Comparison of ENCODE assay signal across 8 cellular contexts in the genomic region with DNA sequence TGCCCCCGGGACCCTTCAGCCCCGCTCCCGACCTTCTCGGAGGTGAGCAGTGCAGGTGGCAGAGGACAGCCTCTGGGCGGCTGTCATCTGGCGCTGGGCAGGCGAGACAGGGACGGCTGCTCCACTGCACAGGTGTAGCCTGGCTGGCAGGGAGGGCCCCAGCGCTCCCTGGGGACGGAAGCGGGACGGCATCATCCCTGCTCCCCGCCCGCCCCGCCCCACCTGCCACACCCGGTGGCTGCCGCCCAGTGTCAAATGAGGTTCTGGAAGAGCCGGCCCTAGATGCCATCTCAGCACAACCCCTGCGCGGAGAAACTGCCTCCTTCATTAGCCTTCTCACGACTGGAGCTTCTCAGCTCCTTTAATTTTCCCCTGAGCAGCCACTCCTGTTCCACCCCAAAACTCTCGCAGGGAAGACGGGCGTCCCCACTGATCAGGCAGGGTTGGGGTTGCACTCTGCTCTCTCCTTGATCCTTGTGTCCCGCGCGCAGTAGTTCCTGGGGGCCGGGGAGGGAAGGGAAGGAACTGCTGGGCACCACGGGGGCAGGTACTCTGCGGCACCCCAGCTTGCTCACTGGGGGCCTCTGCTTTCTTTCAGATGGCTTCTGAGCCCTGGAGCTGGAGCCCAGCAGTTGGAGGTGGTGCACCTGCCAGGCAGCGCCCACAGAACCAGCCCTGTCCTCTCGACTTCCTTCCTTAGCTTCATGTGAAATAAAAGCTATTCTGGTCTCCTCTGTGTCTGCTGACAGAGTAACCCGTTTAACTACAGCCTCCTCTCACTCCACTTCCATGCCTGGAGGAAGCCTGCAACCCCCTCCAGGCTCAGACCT. TPM values are rescaled to one million over a fixed set of nuclear protein-coding genes. Genes with fewer than 3 reads are reported as not detected.
A peak's percentile ranks its signal among the peaks of the same experiment; 100 is the strongest.
DNase-seq lines count a peak whose midpoint lies in the region; ATAC-seq, FAIRE-seq and TF ChIP-seq lines count a peak whose summit lies in the region.

No MANE protein-coding gene starts in this region.

- TF ChIP-seq EP300 in stomach (IDR thresholded peaks at IDR 0.05), result no peak

- no peak overlapping the region for H3K27ac ChIP-seq in keratinocyte (ENCODE audit: control insufficient read depth, insufficient read depth, low read length)
- peak overlapping the region in 3 of 5 donors; percentile 34 to 69 (median 50) for H3K27ac ChIP-seq in stomach

- peaks cover 0 to 6% of the 10 kb centered on the region in 2 donors for H3K9me3 Mint-ChIP-seq in activated T-cell treated with anti-CD3 and anti-CD28 coated beads, Interleukin-2, amount 50 U/mL, for 72 hours

- H2AFZ ChIP-seq in keratinocyte (ENCODE audit: control insufficient read depth, low read length), result no peak overlapping the region

- peak overlapping the region; percentile 83 to 88 for H3K4me3 Mint-ChIP-seq in activated T-cell treated with anti-CD3 and anti-CD28 coated beads, Interleukin-2, amount 50 U/mL, for 72 hours

- TF ChIP-seq POLR2A in stomach (IDR thresholded peaks at IDR 0.05), result no peak

- H3K27ac Mint-ChIP-seq in activated T-cell treated with anti-CD3 and anti-CD28 coated beads, Interleukin-2, amount 50 U/mL, for 72 hours, result peak overlapping the region; percentile 75

- H3K9me3 ChIP-seq in keratinocyte (ENCODE audit: control insufficient read depth, low read depth, low read length), result no peaks in the 10 kb centered on the region
- no peaks in the 10 kb centered on the region for H3K9me3 ChIP-seq in stomach

- peak overlapping the region; percentile 56 for H3K4me2 ChIP-seq in keratinocyte (ENCODE audit: control insufficient read depth, extremely low read depth, insufficient read depth, low read depth, low read length)

- H3K9me1 ChIP-seq in keratinocyte (ENCODE audit: control insufficient read depth, extremely low read depth, insufficient read depth, low read length), result no peaks in the 10 kb centered on the region

- peaks cover 3 to 7% of the 10 kb centered on the region in 2 donors for H3K36me3 Mint-ChIP-seq in activated T-cell treated with anti-CD3 and anti-CD28 coated beads, Interleukin-2, amount 50 U/mL, for 72 hours (ENCODE audit: insufficient read depth in 2 of 2)

- peaks cover 8% of the 10 kb centered on the region for H3K27me3 Mint-ChIP-seq in activated T-cell treated with anti-CD3 and anti-CD28 coated beads, Interleukin-2, amount 50 U/mL, for 72 hours (ENCODE audit: low read depth)

- intact Hi-C loops in stomach (cut with DNase I; ENCODE audit: low total_unique reads), result loop anchor here (5.0 kb wide), 1 partner anchor 73 kb away; no protein-coding TSS in a partner anchor

- 12 to 22% (median 13%) methylated on average over 23 to 33 of the region's 33 CpGs for WGBS in stomach, 5 donors

- H3K27me3 ChIP-seq in keratinocyte (ENCODE audit: control insufficient read depth, extremely low read depth, insufficient read depth, low read length), result peaks cover 3% of the 10 kb centered on the region
- H3K27me3 ChIP-seq in stomach, result peaks cover 0 to 6% (median 0%) of the 10 kb centered on the region in 3 donors

- DNase-seq in NCI-H345 (lab: John Stamatoyannopoulos, UW) (peak; percentile 55), keratinocyte (ENCODE audit: low read depth, low spot score) (no peak), stomach (peak; percentile 44), NCI-H1694 treated with DMSO at 0.1 percent for 48 hours (lab: John Stamatoyannopoulos, UW) (no peak), GM19240 (ENCODE audit: insufficient read length, low spot score) (no peak)
- DNase-seq in activated T-cell treated with anti-CD3 and anti-CD28 coated beads, Interleukin-2, amount 50 U/mL, for 72 hours, result peak; percentile 24 to 26

- TF ChIP-seq CTCF in keratinocyte (optimal IDR thresholded peaks at IDR 0.05 in 1 of 3, IDR thresholded peaks at IDR 0.05 in 1 of 3, conservative IDR thresholded peaks at IDR 0.05 in 1 of 3; ENCODE audit: extremely low read depth in 1 of 3, insufficient read depth in 2 of 3, low read length in 3 of 3) (no peak), stomach (IDR thresholded peaks at IDR 0.05) (no peak)

- no peaks in the 10 kb centered on the region for H3K79me2 ChIP-seq in keratinocyte (ENCODE audit: control insufficient read depth, insufficient read depth, low read length)

- H3K4me3 ChIP-seq in keratinocyte (ENCODE audit: control insufficient read depth in 2 of 3, extremely low read depth in 1 of 3, insufficient read depth in 2 of 3, low read depth in 1 of 3, low read length in 3 of 3) (no peak overlapping the region), stomach (peak overlapping the region; percentile 21 to 34 (median 25))

- H3K36me3 ChIP-seq in keratinocyte (ENCODE audit: control insufficient read depth in 2 of 2, extremely low read depth in 1 of 2, insufficient read depth in 2 of 2, low read length in 2 of 2), result peaks cover 0 to 3% of the 10 kb centered on the region in 2 experiments
- H3K36me3 ChIP-seq in stomach, result peaks cover 0 to 25% (median 17%) of the 10 kb centered on the region in 4 donors

- FAIRE-seq in keratinocyte (lab: Jason Lieb, UNC), result no peak

- H3K9ac ChIP-seq in keratinocyte (ENCODE audit: control insufficient read depth, extremely low read depth, insufficient read depth, low read length), result no peak overlapping the region

- H3K4me1 ChIP-seq in keratinocyte (ENCODE audit: control insufficient read depth, extremely low read depth, insufficient read depth, low read length), result peaks cover 5% of the 10 kb centered on the region
- peaks cover 15 to 23% (median 21%) of the 10 kb centered on the region in 4 donors for H3K4me1 ChIP-seq in stomach

- H3K4me1 Mint-ChIP-seq in activated T-cell treated with anti-CD3 and anti-CD28 coated beads, Interleukin-2, amount 50 U/mL, for 72 hours (ENCODE audit: low read depth), result peaks cover 15% of the 10 kb centered on the region

- ATAC-seq in GM19025 (IDR thresholded peaks at IDR 0.05; ENCODE audit: low read depth, unreplicated experiment) (peak; percentile 62), HG02870 (IDR thresholded peaks at IDR 0.05; ENCODE audit: unreplicated experiment) (peak; percentile 39)
- peak; percentile 65 to 66 for ATAC-seq in activated T-cell treated with anti-CD3 and anti-CD28 coated beads, Interleukin-2, amount 50 U/mL, for 72 hours (replicated peaks in 1 of 2)

- dilution Hi-C loops in keratinocyte (cut with MboI; ENCODE audit: extremely low pct_ligation_motif_present, low sequenced_read_pairs), result no loop called here

- H4K20me1 ChIP-seq in keratinocyte (ENCODE audit: control insufficient read depth, extremely low read depth, insufficient read depth, low read length), result no peaks in the 10 kb centered on the region

RNA-seq across cellular contexts. Expression of gene PLAC9, which starts 12.0 kb away (rescaled TPM):
- not detected for total RNA-seq in activated T-cell treated with anti-CD3 and anti-CD28 coated beads, Interleukin-2, amount 50 U/mL, for 72 hours
- polyA plus RNA-seq in keratinocyte (0.39 to 0.70 TPM in 2 of 3 replicates, not detected in the other), stomach (10 to 100 TPM; 14.2 to 28.3 (median 26.4) TPM)
- not detected for polyA plus RNA-seq in keratinocyte (2011; ENCODE audit: low read depth)
- 0.18 and 0.68 TPM in 2 replicates for polyA plus RNA-seq in keratinocyte (2011; cell fraction: cytosol; rRNA removed)
- not detected in 2 replicates for polyA plus RNA-seq in keratinocyte (2011; cell fraction: nucleus; rRNA removed)
- 0.21 and 1.5 TPM in 2 replicates for polyA plus RNA-seq in keratinocyte (2012; ENCODE audit: low replicate concordance)
- polyA minus RNA-seq in keratinocyte, result not detected in 3 replicates
- polyA minus RNA-seq in keratinocyte (2011; cell fraction: cytosol; rRNA and poly(A)+ RNA removed), result not detected
- polyA minus RNA-seq in keratinocyte (2011; cell fraction: nucleus; rRNA and poly(A)+ RNA removed), result not detected in 2 replicates
- total RNA-seq in stomach, result 10 to 100 TPM in 2 of 5 donors, 1 to 10 TPM in 1, not detected in 2; 2.0 to 37.4 (median 11.6) TPM

Comparison
In these comparisons a context has a peak if more than half of its experiments do, and no peak if none do; other contexts are left out.
1. DNase-seq: peak in NCI-H345 (single experiment), activated T-cell treated with anti-CD3 and anti-CD28 coated beads, Interleukin-2, amount 50 U/mL, for 72 hours (2 of 2) and stomach (single experiment); none in keratinocyte (single experiment), NCI-H1694 treated with DMSO at 0.1 percent for 48 hours (single experiment) and GM19240 (single experiment).
2. H3K4me3 ChIP-seq: peak in stomach (4 of 4); none in keratinocyte (0 of 3).
3. Peak in every context shown above with its lines, with median percentiles within 50 percentile points of each other: ATAC-seq.